20 cellular contexts compared by ENCODE assay signal in the genomic region with DNA sequence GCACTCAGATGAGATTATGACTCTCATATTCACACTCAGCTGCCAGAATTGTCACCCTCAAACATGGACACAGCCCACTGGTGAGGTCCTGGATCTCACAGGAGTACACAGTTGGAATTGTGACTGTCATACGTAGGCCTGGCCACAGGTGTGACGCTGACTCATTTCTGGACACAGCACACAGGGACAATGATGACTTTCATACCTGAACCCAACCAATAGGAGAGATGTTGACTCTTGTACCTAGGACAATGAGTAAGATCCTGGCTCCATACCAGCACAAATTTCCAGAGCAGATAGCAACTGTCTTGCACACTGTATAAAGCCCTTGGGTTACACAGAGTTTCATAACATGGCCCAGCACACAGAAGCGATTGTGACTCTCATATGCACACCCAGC. TPM values are rescaled to one million over a fixed set of nuclear protein-coding genes. Genes with fewer than 3 reads are reported as not detected.
DNase-seq lines count a peak whose midpoint lies in the region; ATAC-seq and TF ChIP-seq lines count a peak whose summit lies in the region.
"Had no signal": no experiment of that assay in that cellular context is flagged by ENCODE, and none has a peak within 500 bp of the region (broad histone marks: within the 10 kb centered on the region; RNA-seq: fewer than 3 reads in every experiment).

No MANE protein-coding gene starts in this region.

- ATAC-seq in HG03135 (IDR thresholded peaks at IDR 0.05; ENCODE audit: unreplicated experiment): no peak
- ATAC-seq: SK-N-SH treated with all-trans-retinoic acid at 6 μM for 48 hours had no signal

- TF ChIP-seq CTCF in breast epithelium (IDR thresholded peaks at IDR 0.05): no peak
- TF ChIP-seq CTCF in MCF 10A (IDR thresholded peaks at IDR 0.05; ENCODE audit: unreplicated experiment): no peak

- peaks cover 10% of the 10 kb centered on the region for H3K9me3 Mint-ChIP-seq in MCF 10A (ENCODE audit: unreplicated experiment)

- no peaks in the 10 kb centered on the region for H3K36me3 Mint-ChIP-seq in MCF 10A (ENCODE audit: insufficient read depth, unreplicated experiment)

- no peaks in the 10 kb centered on the region for H3K9me3 ChIP-seq in breast epithelium
- H3K9me3 ChIP-seq: BE2C had no signal

- H3K27me3 Mint-ChIP-seq in MCF 10A (ENCODE audit: insufficient read depth, unreplicated experiment): no peaks in the 10 kb centered on the region

- no peaks in the 10 kb centered on the region for H3K4me1 Mint-ChIP-seq in MCF 10A (ENCODE audit: insufficient read depth, unreplicated experiment)

- peak; percentile 63 to 64 for DNase-seq in breast epithelium (ENCODE audit: low spot score in 2 of 2)
- DNase-seq in MCF 10A (ENCODE audit: unreplicated experiment): no peak
- DNase-seq in NCI-H2029 (lab: John Stamatoyannopoulos, UW): peak; percentile 35
- DNase-seq in epithelial cell of prostate (ENCODE audit: low read depth, low spot score): peak; percentile 57
- DNase-seq in pons (ENCODE audit: low spot score): peak; percentile 0
- no peak for DNase-seq in NK-92 treated with Interleukin-12 subunit alpha and Interleukin-12 subunit beta, amount 100 ng/mL, for 24 hours (lab: John Stamatoyannopoulos, UW)
- DNase-seq in 8988T: no peak
- DNase-seq: BE2C, DMS79 treated with DMSO at 0.1 percent for 48 hours, H7, HFFc6, KBM-7, MV-4-11, NCI-H1105 treated with DMSO at 0.1 percent for 48 hours, NCI-H187, NCI-H510A, Peyer's patch had no signal

- CTCF ChIA-PET in MCF 10A (lab: Yijun Ruan, JAX): interaction anchor here (0.7 to 0.8 kb wide), 2 partner anchors 46 to 891 kb away, joined by 3 to 5 read pairs; a partner anchor contains a TSS

- H3K36me3 ChIP-seq in breast epithelium: no peaks in the 10 kb centered on the region
- H3K36me3 ChIP-seq: BE2C, Peyer's patch had no signal

- H3K4me3 ChIP-seq in breast epithelium: no peak overlapping the region
- H3K4me3 ChIP-seq: Peyer's patch had no signal

- no peak overlapping the region for H3K27ac Mint-ChIP-seq in MCF 10A (ENCODE audit: low read depth, unreplicated experiment)
- H3K27ac Mint-ChIP-seq: HFFc6 had no signal

- H3K4me1 ChIP-seq in breast epithelium: no peaks in the 10 kb centered on the region
- H3K4me1 ChIP-seq: BE2C, Peyer's patch had no signal

- no TSS peak for BruUV-seq in MCF 10A (replicated peaks; lab: Mats Ljungman, UMichigan)

- intact Hi-C loops in breast epithelium (cut with DNase I; ENCODE audit: low total_unique reads): no loop called here
- intact Hi-C loops in MCF 10A (cut with micrococcal nuclease): no loop called here

- H3K27ac ChIP-seq in breast epithelium: peak overlapping the region; percentile 68 to 72
- H3K27ac ChIP-seq in epithelial cell of prostate: peak overlapping the region; percentile 47
- H3K27ac ChIP-seq: HL-60, Peyer's patch had no signal

- H3K27me3 ChIP-seq in breast epithelium: no peaks in the 10 kb centered on the region
- H3K27me3 ChIP-seq: BE2C, Peyer's patch had no signal

- H3K4me3 Mint-ChIP-seq in MCF 10A (ENCODE audit: unreplicated experiment): no peak overlapping the region
- H3K4me3 Mint-ChIP-seq: HFFc6 had no signal

- POLR2A ChIA-PET in MCF 10A (lab: Yijun Ruan, JAX): interaction anchor here (0.6 to 1.3 kb wide), 4 partner anchors 52 to 531 kb away, joined by 3 to 6 read pairs (median 4); a partner anchor contains a TSS

- TF ChIP-seq POLR2A in breast epithelium (IDR thresholded peaks at IDR 0.05): no peak

RNA-seq across cellular contexts. Expression of a gene that starts 46.4 kb away (rescaled TPM):
- total RNA-seq in breast epithelium: 10 to 100 TPM in 1 of 3 donors, 1 to 10 TPM in 2; 3.7 to 14.2 (median 9.2) TPM
- total RNA-seq in MCF 10A (2022): 4.9 and 6.9 TPM in 2 replicates
- total RNA-seq: H7 had no signal

RNA-seq across cellular contexts. Expression of a gene that starts 51.0 kb away (rescaled TPM):
- total RNA-seq in breast epithelium: 10 to 100 TPM in 2 of 3 donors, 1 to 10 TPM in 1; 8.3 to 19.0 (median 10.2) TPM
- 12.9 and 13.9 TPM in 2 replicates for total RNA-seq in MCF 10A (2022)

Comparison
In these comparisons a context has a peak if more than half of its experiments do, and no peak if none do; other contexts are left out.
1. DNase-seq: peak in breast epithelium (2 of 2), NCI-H2029 (single experiment), epithelial cell of prostate (single experiment) and pons (single experiment); none in MCF 10A (single experiment), NK-92 treated with Interleukin-12 subunit alpha and Interleukin-12 subunit beta, amount 100 ng/mL, for 24 hours (single experiment) and 8988T (single experiment).